16 cellular contexts compared by ENCODE assay signal in the genomic region with DNA sequence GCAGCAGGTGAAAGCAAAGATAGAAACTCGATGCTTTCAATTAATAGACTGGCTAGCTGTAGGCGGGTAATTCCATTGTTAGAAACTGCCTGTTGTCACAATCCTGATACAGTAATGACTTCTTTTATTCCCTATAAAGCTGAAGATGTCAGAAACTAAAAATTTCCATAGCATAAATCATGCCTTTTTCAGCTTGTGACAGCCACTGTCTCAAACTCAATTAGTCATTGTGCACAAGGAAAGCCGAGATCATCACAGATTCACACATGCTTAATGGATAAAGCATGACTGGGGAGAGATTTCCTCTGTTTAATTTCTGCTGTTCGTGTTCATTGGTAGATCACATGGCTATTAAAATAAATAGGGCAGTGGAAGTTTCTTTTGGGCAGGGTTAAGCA.
DNase-seq lines count a peak whose midpoint lies in the region.
"Had no signal": no experiment of that assay in that cellular context is flagged by ENCODE, and none has a peak within 500 bp of the region (broad histone marks: within the 10 kb centered on the region; RNA-seq: fewer than 3 reads in every experiment).

No MANE protein-coding gene starts in this region.

- no peak overlapping the region for H3K27ac Mint-ChIP-seq in activated naive CD4-positive, alpha-beta T cell treated with anti-CD3 and anti-CD28 coated beads, Interleukin-2, amount 10 ng/mL, durations not matched to agents 7 days and 5 days
- H3K27ac Mint-ChIP-seq: natural killer cell treated with Interleukin-12 subunit alpha and Interleukin-12 subunit beta and Interleukin-15 and Interleukin-18, amount 100 ng/mL, for 72 hours had no signal

- H3K4me1 Mint-ChIP-seq in activated naive CD4-positive, alpha-beta T cell treated with anti-CD3 and anti-CD28 coated beads, Interleukin-2, amount 10 ng/mL, durations not matched to agents 7 days and 5 days, result no peaks in the 10 kb centered on the region

- H3K27me3 Mint-ChIP-seq in activated naive CD4-positive, alpha-beta T cell treated with anti-CD3 and anti-CD28 coated beads, Interleukin-2, amount 10 ng/mL, durations not matched to agents 7 days and 5 days, result no peaks in the 10 kb centered on the region

- H3K36me3 Mint-ChIP-seq in activated naive CD4-positive, alpha-beta T cell treated with anti-CD3 and anti-CD28 coated beads, Interleukin-2, amount 10 ng/mL, durations not matched to agents 7 days and 5 days, result no peaks in the 10 kb centered on the region
- H3K36me3 Mint-ChIP-seq: natural killer cell treated with Interleukin-12 subunit alpha and Interleukin-12 subunit beta and Interleukin-15 and Interleukin-18, amount 100 ng/mL, for 72 hours had no signal

- peak; percentile 7 for DNase-seq in NCI-H1436 (lab: John Stamatoyannopoulos, UW)
- DNase-seq in NCI-H1436 treated with DMSO at 0.1 percent for 48 hours (lab: John Stamatoyannopoulos, UW), result no peak
- DNase-seq in NCI-H774 (lab: John Stamatoyannopoulos, UW), result peak; percentile 34
- peak; percentile 31 for DNase-seq in globus pallidus (ENCODE audit: low spot score)
- peak; percentile 29 for DNase-seq in pons (ENCODE audit: low spot score)
- DNase-seq in HUDEP-2 (lab: John Stamatoyannopoulos, UW; ENCODE audit: unreplicated experiment in 76 of 76), result no peak
- no peak for DNase-seq in effector CD4-positive, alpha-beta T cell
- DNase-seq in activated naive CD4-positive, alpha-beta T cell treated with anti-CD3 and anti-CD28 coated beads, Interleukin-2, amount 10 ng/mL, durations not matched to agents 7 days and 5 days, result no peak
- DNase-seq: activated naive CD4-positive, alpha-beta T cell treated with anti-CD3 and anti-CD28 coated beads, Interleukin-2, amount 50 U/mL, for 16 hours; Caco-2; effector CD8-positive, alpha-beta T cell; esophagus squamous epithelium; Karpas-422; NK-92 treated with Interleukin-12 subunit alpha and Interleukin-12 subunit beta, amount 100 ng/mL, for 24 hours; Peyer's patch had no signal

- no peak overlapping the region for H3K4me3 Mint-ChIP-seq in activated naive CD4-positive, alpha-beta T cell treated with anti-CD3 and anti-CD28 coated beads, Interleukin-2, amount 10 ng/mL, durations not matched to agents 7 days and 5 days
- H3K4me3 Mint-ChIP-seq: natural killer cell treated with Interleukin-12 subunit alpha and Interleukin-12 subunit beta and Interleukin-15 and Interleukin-18, amount 100 ng/mL, for 72 hours had no signal

- no peaks in the 10 kb centered on the region for H3K9me3 Mint-ChIP-seq in activated naive CD4-positive, alpha-beta T cell treated with anti-CD3 and anti-CD28 coated beads, Interleukin-2, amount 10 ng/mL, durations not matched to agents 7 days and 5 days
- H3K9me3 Mint-ChIP-seq: natural killer cell treated with Interleukin-12 subunit alpha and Interleukin-12 subunit beta and Interleukin-15 and Interleukin-18, amount 100 ng/mL, for 72 hours had no signal

- CTCF ChIA-PET in activated naive CD4-positive, alpha-beta T cell treated with anti-CD3 and anti-CD28 coated beads, Interleukin-2, amount 10 ng/mL, durations not matched to agents 7 days and 5 days (lab: Charles Lee), result no interaction called here

Comparison
In these comparisons a context has a peak if more than half of its experiments do, and no peak if none do; other contexts are left out.
1. DNase-seq: peak in NCI-H1436 (single experiment), NCI-H774 (single experiment), globus pallidus (single experiment) and pons (single experiment); none in NCI-H1436 treated with DMSO at 0.1 percent for 48 hours (single experiment), HUDEP-2 (0 of 76), effector CD4-positive, alpha-beta T cell (single experiment) and activated naive CD4-positive, alpha-beta T cell treated with anti-CD3 and anti-CD28 coated beads, Interleukin-2, amount 10 ng/mL, durations not matched to agents 7 days and 5 days (single experiment).